26 cellular contexts compared by ENCODE assay signal in genomic region chr12:127278351-127278750, GRCh38.
"Had no signal": no experiment of that assay in that cellular context is flagged by ENCODE, and none has a peak within 500 bp of the region (broad histone marks: within the 10 kb centered on the region; RNA-seq: fewer than 3 reads in every experiment).

No MANE protein-coding gene starts in this region.

- DNase-seq: activated CD4-positive, alpha-beta T cell treated with anti-CD3 and anti-CD28 coated beads for 36 hours; activated CD4-positive, CD25-positive, alpha-beta regulatory T cell; activated CD8-positive, alpha-beta T cell treated with anti-CD3 and anti-CD28 coated beads, Interleukin-2, amount 10 ng/mL, durations not matched to agents 7 days and 5 days; activated effector memory CD4-positive, alpha-beta T cell treated with anti-CD3 and anti-CD28 coated beads, Interleukin-2, amount 50 U/mL, for 16 hours; activated naive CD4-positive, alpha-beta T cell treated with anti-CD3 and anti-CD28 coated beads for 36 hours; activated naive CD8-positive, alpha-beta T cell treated with anti-CD3 and anti-CD28 coated beads for 36 hours; activated T-cell treated with anti-CD3 and anti-CD28 coated beads, Interleukin-2, amount 50 U/mL, for 1 hour; cortex of kidney; effector memory CD8-positive, alpha-beta T cell; erythroblast; gastrocnemius medialis; glutamatergic neuron; left cardiac atrium; natural killer cell; occipital lobe; right cardiac atrium; stimulated activated CD4-positive, alpha-beta T cell treated with anti-CD3 and anti-CD28 coated beads, Interleukin-15, amount 100 ng/mL, for 24 hours; stomach; thyroid gland had no signal

- H3K36me3 ChIP-seq: ascending aorta, gastrocnemius medialis, neural progenitor cell, stomach, thyroid gland, upper lobe of left lung, vagina had no signal

- H3K9me3 Mint-ChIP-seq: activated naive CD4-positive, alpha-beta T cell treated with anti-CD3 and anti-CD28 coated beads for 36 hours; activated naive CD8-positive, alpha-beta T cell treated with anti-CD3 and anti-CD28 coated beads for 36 hours; activated T-helper 1 cell treated with anti-CD3 and anti-CD28 coated beads, Interleukin-12 subunit alpha, Interleukin-12 subunit beta, Interleukin-2, Interleukin-4 antibody, amounts not matched to agents 30 ng/mL and 10 ng/mL and 1 ng/mL, durations not matched to agents 14 hours and 24 hours and 36 hours; effector memory CD8-positive, alpha-beta T cell; natural killer cell; neural progenitor cell had no signal

- H3K4me1 Mint-ChIP-seq: activated CD4-positive, alpha-beta T cell treated with anti-CD3 and anti-CD28 coated beads for 36 hours; brain; neural progenitor cell had no signal

- ATAC-seq: activated CD4-positive, alpha-beta T cell treated with anti-CD3 and anti-CD28 coated beads for 36 hours; activated CD8-positive, alpha-beta T cell treated with anti-CD3 and anti-CD28 coated beads, Interleukin-2, amount 10 ng/mL, durations not matched to agents 7 days and 5 days; gastrocnemius medialis; left cardiac atrium; natural killer cell; right cardiac atrium had no signal

- H3K27ac ChIP-seq: ascending aorta, gastrocnemius medialis, hepatocyte, neural progenitor cell, stomach, thyroid gland, upper lobe of left lung, vagina had no signal

- H2AFZ ChIP-seq: hepatocyte, neural progenitor cell had no signal

- H3K4me1 ChIP-seq: ascending aorta, gastrocnemius medialis, thyroid gland, vagina had no signal

- H3K4me2 ChIP-seq: hepatocyte, neural progenitor cell had no signal

- H3K27me3 ChIP-seq: ascending aorta, thyroid gland, upper lobe of left lung, vagina had no signal

- H3K4me3 Mint-ChIP-seq: activated CD4-positive, alpha-beta T cell treated with anti-CD3 and anti-CD28 coated beads for 36 hours; activated CD8-positive, alpha-beta T cell treated with anti-CD3 and anti-CD28 coated beads, Interleukin-2, amount 10 ng/mL, durations not matched to agents 7 days and 5 days; activated naive CD4-positive, alpha-beta T cell treated with anti-CD3 and anti-CD28 coated beads for 36 hours; activated naive CD8-positive, alpha-beta T cell treated with anti-CD3 and anti-CD28 coated beads for 36 hours; activated T-helper 1 cell treated with anti-CD3 and anti-CD28 coated beads, Interleukin-12 subunit alpha, Interleukin-12 subunit beta, Interleukin-2, Interleukin-4 antibody, amounts not matched to agents 30 ng/mL and 10 ng/mL and 1 ng/mL, durations not matched to agents 14 hours and 24 hours and 36 hours; brain; effector memory CD8-positive, alpha-beta T cell; natural killer cell; neural progenitor cell had no signal

- H3K27ac Mint-ChIP-seq: activated CD4-positive, alpha-beta T cell treated with anti-CD3 and anti-CD28 coated beads for 36 hours; activated CD8-positive, alpha-beta T cell treated with anti-CD3 and anti-CD28 coated beads, Interleukin-2, amount 10 ng/mL, durations not matched to agents 7 days and 5 days; activated naive CD8-positive, alpha-beta T cell treated with anti-CD3 and anti-CD28 coated beads for 36 hours; activated T-helper 1 cell treated with anti-CD3 and anti-CD28 coated beads, Interleukin-12 subunit alpha, Interleukin-12 subunit beta, Interleukin-2, Interleukin-4 antibody, amounts not matched to agents 30 ng/mL and 10 ng/mL and 1 ng/mL, durations not matched to agents 14 hours and 24 hours and 36 hours; brain; effector memory CD8-positive, alpha-beta T cell; natural killer cell; neural progenitor cell had no signal

- H3K9me3 ChIP-seq: ascending aorta, gastrocnemius medialis, stomach, thyroid gland, upper lobe of left lung, vagina had no signal

- H3K4me3 ChIP-seq: ascending aorta, gastrocnemius medialis, hepatocyte, neural progenitor cell, stomach, thyroid gland, upper lobe of left lung, vagina had no signal

- H3K9ac ChIP-seq: neural progenitor cell had no signal

- H3K36me3 Mint-ChIP-seq: activated naive CD8-positive, alpha-beta T cell treated with anti-CD3 and anti-CD28 coated beads for 36 hours; brain; natural killer cell; neural progenitor cell had no signal
